In genomic region chr3:196470182-196470581, GRCh38 we compare ENCODE assay signal across 4 cellular contexts. TPM values are rescaled to one million over a fixed set of nuclear protein-coding genes. Genes with fewer than 3 reads are reported as not detected.
"Had no signal": no experiment of that assay in that cellular context is flagged by ENCODE, and none has a peak within 500 bp of the region (broad histone marks: within the 10 kb centered on the region; RNA-seq: fewer than 3 reads in every experiment).

No MANE protein-coding gene starts in this region.

RNA-seq across cellular contexts. Expression of gene SMCO1, which starts 45.0 kb away (rescaled TPM):
- total RNA-seq: PC-3, Peyer's patch, SJSA1 had no signal
- polyA plus RNA-seq: SK-N-SH had no signal
